In the genomic region with DNA sequence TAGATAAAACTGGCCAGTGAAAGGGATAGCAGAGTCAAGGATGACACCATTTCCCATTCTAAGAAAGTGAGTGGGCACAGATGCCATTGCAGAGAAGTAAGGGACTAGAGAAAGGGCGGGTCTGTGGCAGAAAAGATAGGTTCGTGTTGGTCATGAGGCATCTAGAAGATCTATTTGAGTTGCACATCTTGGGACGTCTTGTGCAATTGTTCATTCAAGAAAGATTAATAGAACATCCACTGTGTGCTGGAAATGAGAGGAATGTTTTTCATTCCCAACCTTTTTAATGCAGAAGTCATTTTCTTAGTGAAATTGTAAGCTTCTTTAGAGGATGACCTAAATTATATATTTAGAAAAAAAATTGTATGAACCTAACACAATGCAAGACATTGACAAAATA, we compare ENCODE assay signal across 24 cellular contexts.
"Had no signal": no experiment of that assay in that cellular context is flagged by ENCODE, and none has a peak within 500 bp of the region (broad histone marks: within the 10 kb centered on the region; RNA-seq: fewer than 3 reads in every experiment).

No MANE protein-coding gene starts in this region.

- ATAC-seq: foreskin keratinocyte, left cardiac atrium, left ventricle myocardium superior, right lobe of liver had no signal

- H3K4me3 Mint-ChIP-seq: endodermal cell, immature natural killer cell, naive B cell, nephron had no signal

- H3K4me1 ChIP-seq: colonic mucosa, foreskin keratinocyte, prostate gland, right lobe of liver, transverse colon had no signal

- H3K4me1 Mint-ChIP-seq: endodermal cell, naive B cell had no signal

- H3K27me3 ChIP-seq: colonic mucosa, foreskin keratinocyte, right lobe of liver, stomach, transverse colon had no signal

- H3K4me3 ChIP-seq: colonic mucosa, lung, prostate gland, right lobe of liver, skin epidermis, stomach, thoracic aorta, transverse colon had no signal

- H3K27me3 Mint-ChIP-seq: naive B cell had no signal

- H3K9me3 Mint-ChIP-seq: endodermal cell, immature natural killer cell, naive B cell, nephron had no signal

- H3K27ac Mint-ChIP-seq: endodermal cell, naive B cell, nephron had no signal

- H3K9me3 ChIP-seq: colonic mucosa, prostate gland, stomach, thoracic aorta, transverse colon had no signal

- H3K36me3 Mint-ChIP-seq: naive B cell had no signal

- H3K27ac ChIP-seq: colonic mucosa, foreskin keratinocyte, parathyroid adenoma, prostate gland, right lobe of liver, skin epidermis, stomach, thoracic aorta, transverse colon had no signal

- H3K36me3 ChIP-seq: colonic mucosa, prostate gland, right lobe of liver, stomach, thoracic aorta, transverse colon had no signal

- DNase-seq: colonic mucosa; endodermal cell; foreskin keratinocyte; immature natural killer cell; kidney; left cardiac atrium; left ventricle myocardium superior; mesenchymal stem cell; midbrain; naive B cell; retina; right lobe of liver; stimulated activated CD4-positive, alpha-beta T cell treated with anti-CD3 and anti-CD28 coated beads, Interleukin-2, amount 100 ng/mL, for 24 hours; stimulated activated CD4-positive, alpha-beta T cell treated with anti-CD3 and anti-CD28 coated beads, Interleukin-4, amount 100 ng/mL, for 4 hours; stimulated activated naive CD4-positive, alpha-beta T cell; stomach; substantia nigra; transverse colon had no signal
